1 cellular context compared by ENCODE assay signal in genomic region chr17:49968380-49969133, GRCh38.
TF ChIP-seq lines count a peak whose summit lies in the region.

No MANE protein-coding gene starts in this region.

TF ChIP-seq in HEK293, 187 proteins besides CTCF, POLR2A, EP300 and RAD21 (continued from another document):
- TF ChIP-seq REST (tag by site-specific recombination; IDR thresholded peaks at IDR 0.05) (no peak), ZNF214 (tag by site-specific recombination; IDR thresholded peaks at IDR 0.05; ENCODE audit: borderline replicate concordance) (no peak), ZBTB20 (tag by site-specific recombination; IDR thresholded peaks at IDR 0.05) (peak; percentile 98), ZFP41 (tag by site-specific recombination; IDR thresholded peaks at IDR 0.05; ENCODE audit: borderline replicate concordance) (no peak), ZNF596 (tag by site-specific recombination; IDR thresholded peaks at IDR 0.05) (peak; percentile 38; the same call in 1 of the 2 replicates), ZNF155 (tag by site-specific recombination; IDR thresholded peaks at IDR 0.05) (no peak), ZNF184 (tag by site-specific recombination; IDR thresholded peaks at IDR 0.05) (no peak), ZNF544 (tag by site-specific recombination; IDR thresholded peaks at IDR 0.05) (no peak), ATF2 (tag by site-specific recombination; IDR thresholded peaks at IDR 0.05; ENCODE audit: low read depth) (peak; percentile 24; the same call in 1 of the 2 replicates), ZNF394 (tag by site-specific recombination; IDR thresholded peaks at IDR 0.05; ENCODE audit: borderline replicate concordance) (no peak), ZNF169 (tag by site-specific recombination; IDR thresholded peaks at IDR 0.05) (no peak), ZNF10 (tag by site-specific recombination; IDR thresholded peaks at IDR 0.05) (0 out of 2 replicates have a peak, but pooled peaks have one; percentile 18), ZFHX2 (tag by site-specific recombination; conservative IDR thresholded peaks at IDR 0.05) (no peak; the same call in 1 of the 2 replicates), ZFP3 (tag by site-specific recombination; IDR thresholded peaks at IDR 0.05; ENCODE audit: low read depth) (no peak), ZNF585B (tag by site-specific recombination; IDR thresholded peaks at IDR 0.05) (no peak), ZXDB (tag by site-specific recombination; IDR thresholded peaks at IDR 0.05) (0 out of 2 replicates have a peak, but pooled peaks have one; percentile 63), ZBTB48 (tag by site-specific recombination; IDR thresholded peaks at IDR 0.05) (no peak)
- TF ChIP-seq, protein P1, sequence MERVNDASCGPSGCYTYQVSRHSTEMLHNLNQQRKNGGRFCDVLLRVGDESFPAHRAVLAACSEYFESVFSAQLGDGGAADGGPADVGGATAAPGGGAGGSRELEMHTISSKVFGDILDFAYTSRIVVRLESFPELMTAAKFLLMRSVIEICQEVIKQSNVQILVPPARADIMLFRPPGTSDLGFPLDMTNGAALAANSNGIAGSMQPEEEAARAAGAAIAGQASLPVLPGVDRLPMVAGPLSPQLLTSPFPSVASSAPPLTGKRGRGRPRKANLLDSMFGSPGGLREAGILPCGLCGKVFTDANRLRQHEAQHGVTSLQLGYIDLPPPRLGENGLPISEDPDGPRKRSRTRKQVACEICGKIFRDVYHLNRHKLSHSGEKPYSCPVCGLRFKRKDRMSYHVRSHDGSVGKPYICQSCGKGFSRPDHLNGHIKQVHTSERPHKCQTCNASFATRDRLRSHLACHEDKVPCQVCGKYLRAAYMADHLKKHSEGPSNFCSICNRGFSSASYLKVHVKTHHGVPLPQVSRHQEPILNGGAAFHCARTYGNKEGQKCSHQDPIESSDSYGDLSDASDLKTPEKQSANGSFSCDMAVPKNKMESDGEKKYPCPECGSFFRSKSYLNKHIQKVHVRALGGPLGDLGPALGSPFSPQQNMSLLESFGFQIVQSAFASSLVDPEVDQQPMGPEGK (tag by site-specific recombination; IDR thresholded peaks at IDR 0.05), result peak; percentile 53; the same call in 1 of the 2 replicates
